In the genomic region with DNA sequence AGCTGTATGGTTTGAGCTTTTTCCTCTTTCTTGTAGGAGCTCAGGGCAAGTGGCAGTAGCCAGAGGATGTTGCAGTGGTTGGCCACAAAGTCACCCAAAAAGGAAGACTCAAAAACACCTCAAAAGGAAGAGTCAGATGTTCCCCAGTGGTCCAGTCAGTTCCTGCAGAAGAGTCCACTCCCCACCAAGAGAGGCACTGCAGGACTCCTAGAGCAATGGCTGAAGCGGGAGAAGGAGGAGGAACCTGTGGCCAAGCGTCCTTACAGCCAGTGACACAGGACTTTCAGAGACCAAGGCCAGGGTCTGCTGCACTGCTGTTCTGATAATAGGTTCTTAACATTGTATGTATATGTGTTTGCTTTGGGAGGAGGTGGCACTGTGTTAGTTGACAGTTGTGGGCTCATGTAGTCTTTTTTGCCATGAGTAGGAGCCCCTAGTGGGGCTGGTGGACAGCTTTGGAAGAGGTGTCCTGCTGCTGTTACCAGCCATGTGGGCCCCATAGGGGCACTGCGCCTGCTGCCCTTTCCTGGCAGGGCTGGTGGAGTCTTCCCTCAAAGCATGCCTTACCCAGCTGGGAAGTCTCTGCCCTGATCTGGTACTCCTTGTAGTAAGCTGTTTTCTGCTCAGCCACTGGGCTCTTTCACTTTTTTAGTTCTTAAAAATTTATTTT, we compare ENCODE assay signal across 9 cellular contexts. TPM values are rescaled to one million over a fixed set of nuclear protein-coding genes. Genes with fewer than 3 reads are reported as not detected.
A peak's percentile ranks its signal among the peaks of the same experiment; 100 is the strongest.
DNase-seq lines count a peak whose midpoint lies in the region; ATAC-seq, FAIRE-seq and TF ChIP-seq lines count a peak whose summit lies in the region.
"Had no signal": no experiment of that assay in that cellular context is flagged by ENCODE, and none has a peak within 500 bp of the region (broad histone marks: within the 10 kb centered on the region; RNA-seq: fewer than 3 reads in every experiment).

No MANE protein-coding gene starts in this region.

- H3K9me1 ChIP-seq in K562 (ENCODE audit: control insufficient read depth, insufficient read depth, low read length), result no peaks in the 10 kb centered on the region

- H3K36me3 ChIP-seq in K562 (ENCODE audit: control insufficient read depth, insufficient read depth, low read length) (peaks cover 30% of the 10 kb centered on the region; the same call in 2 of the 3 replicates), aorta (ENCODE audit: control insufficient read depth in 1 of 2, insufficient read depth in 2 of 2, low read length in 1 of 2) (peaks cover 0 to 3% of the 10 kb centered on the region in 2 donors)
- peaks cover 4 to 50% (median 16%) of the 10 kb centered on the region in 3 experiments for H3K36me3 ChIP-seq in naive thymus-derived CD4-positive, alpha-beta T cell (ENCODE audit: control insufficient read depth in 2 of 3, insufficient read depth in 3 of 3, low read length in 3 of 3)

- H3K79me2 ChIP-seq in K562 (ENCODE audit: control insufficient read depth, insufficient read depth, low read length), result no peaks in the 10 kb centered on the region

- no peak overlapping the region for H2AFZ ChIP-seq in K562 (ENCODE audit: low read depth, low read length)

- no peak overlapping the region for H3K4me3 ChIP-seq in K562
- no peak overlapping the region for H3K4me3 ChIP-seq in naive thymus-derived CD4-positive, alpha-beta T cell (ENCODE audit: low read length)
- no peak overlapping the region for H3K4me3 ChIP-seq in aorta (ENCODE audit: low read length in 2 of 2)

- FAIRE-seq in K562 (lab: Jason Lieb, UNC), result peak; percentile 55

- peak overlapping the region; percentile 77 for H3K27ac Mint-ChIP-seq in stimulated activated naive CD8-positive, alpha-beta T cell treated with anti-CD3 and anti-CD28 coated beads, Interleukin-15, Interleukin-2, amounts not matched to agents 100 ng/mL and 50 ng/mL, for 24 hours
- H3K27ac Mint-ChIP-seq in naive thymus-derived CD4-positive, alpha-beta T cell, result peak overlapping the region; percentile 4 to 83 (median 63)

- H3K27me3 Mint-ChIP-seq in stimulated activated naive CD8-positive, alpha-beta T cell treated with anti-CD3 and anti-CD28 coated beads, Interleukin-15, Interleukin-2, amounts not matched to agents 100 ng/mL and 50 ng/mL, for 24 hours, result no peaks in the 10 kb centered on the region
- no peaks in the 10 kb centered on the region for H3K27me3 Mint-ChIP-seq in naive thymus-derived CD4-positive, alpha-beta T cell

- no peak for TF ChIP-seq RAD21 in K562 (CRISPR knock-in tag; conservative IDR thresholded peaks at IDR 0.05 in 1 of 2, IDR thresholded peaks at IDR 0.05 in 1 of 2)

- POLR2A ChIA-PET in K562 (lab: Yijun Ruan, JAX), result interaction anchor here (0.8 to 1.6 kb wide), 3 partner anchors 9 to 24 kb away, joined by 3 to 10 read pairs (median 4); a partner anchor contains a TSS
- POLR2A ChIA-PET in naive thymus-derived CD4-positive, alpha-beta T cell (lab: Charles Lee), result interaction anchor here (8.0 kb wide), 1 partner anchor 11 kb away, joined by 111 read pairs; a partner anchor contains a TSS

- no peak overlapping the region for H3K4me2 ChIP-seq in K562 (ENCODE audit: insufficient read depth, low read length)

- H3K9me3 Mint-ChIP-seq in stimulated activated naive CD8-positive, alpha-beta T cell treated with anti-CD3 and anti-CD28 coated beads, Interleukin-15, Interleukin-2, amounts not matched to agents 100 ng/mL and 50 ng/mL, for 24 hours, result no peaks in the 10 kb centered on the region
- peaks cover 0 to 2% (median 0%) of the 10 kb centered on the region in 11 donors for H3K9me3 Mint-ChIP-seq in naive thymus-derived CD4-positive, alpha-beta T cell

- H3K9me3 ChIP-seq in K562 (replicated peaks; ENCODE audit: control insufficient read depth, insufficient read depth, low read depth, low read length) (no peaks in the 10 kb centered on the region), aorta (ENCODE audit: control insufficient read depth, low read length) (no peaks in the 10 kb centered on the region)
- no peaks in the 10 kb centered on the region for H3K9me3 ChIP-seq in naive thymus-derived CD4-positive, alpha-beta T cell (ENCODE audit: control insufficient read depth in 2 of 3, low read length in 3 of 3)
- H3K9me3 ChIP-seq: psoas muscle had no signal

- peaks cover 33% of the 10 kb centered on the region for H3K4me1 Mint-ChIP-seq in stimulated activated naive CD8-positive, alpha-beta T cell treated with anti-CD3 and anti-CD28 coated beads, Interleukin-15, Interleukin-2, amounts not matched to agents 100 ng/mL and 50 ng/mL, for 24 hours (ENCODE audit: low read depth)
- H3K4me1 Mint-ChIP-seq in naive thymus-derived CD4-positive, alpha-beta T cell, result peaks cover 17 to 38% (median 27%) of the 10 kb centered on the region in 7 donors

- no peak for ATAC-seq in stimulated activated naive CD8-positive, alpha-beta T cell treated with anti-CD3 and anti-CD28 coated beads, Interleukin-15, Interleukin-2, amounts not matched to agents 100 U/mL and 50 U/mL, for 24 hours
- ATAC-seq in K562, result peak; percentile 56
- ATAC-seq in naive thymus-derived CD4-positive, alpha-beta T cell, result peak; percentile 33
- peak; percentile 12 for ATAC-seq in aorta (ENCODE audit: low FRiP score)
- no peak for ATAC-seq in GM19351 (IDR thresholded peaks at IDR 0.05; ENCODE audit: unreplicated experiment)

- H4K20me1 ChIP-seq in K562 (replicated peaks; ENCODE audit: control insufficient read depth, insufficient read depth, low read length), result no peaks in the 10 kb centered on the region

- DNase-seq in stimulated activated naive CD8-positive, alpha-beta T cell treated with anti-CD3 and anti-CD28 coated beads, Interleukin-15, Interleukin-2, amounts not matched to agents 100 U/mL and 50 U/mL, for 24 hours, result no peak
- peak in 1 of 4 experiments; percentile 22 for DNase-seq in K562 (ENCODE audit: extremely low read depth in 1 of 4, low spot score in 3 of 4)
- DNase-seq in naive thymus-derived CD4-positive, alpha-beta T cell, result no peak
- DNase-seq in aorta, result no peak
- DNase-seq in medulla oblongata (ENCODE audit: extremely low spot score), result no peak
- DNase-seq in NCI-H2029 (lab: John Stamatoyannopoulos, UW), result no peak

- peaks cover 50% of the 10 kb centered on the region for H3K36me3 Mint-ChIP-seq in stimulated activated naive CD8-positive, alpha-beta T cell treated with anti-CD3 and anti-CD28 coated beads, Interleukin-15, Interleukin-2, amounts not matched to agents 100 ng/mL and 50 ng/mL, for 24 hours (ENCODE audit: low read depth)
- peaks cover 9 to 28% (median 17%) of the 10 kb centered on the region in 5 donors for H3K36me3 Mint-ChIP-seq in naive thymus-derived CD4-positive, alpha-beta T cell

- intact Hi-C loops in K562 (cut with micrococcal nuclease) (no loop called here), aorta (cut with DNase I) (no loop called here)
- intact Hi-C loops in naive thymus-derived CD4-positive, alpha-beta T cell (cut with micrococcal nuclease), result no loop called here

- in situ Hi-C loops in K562 (cut with MboI), result no loop called here

- H3K4me1 ChIP-seq in K562 (replicated peaks in 1 of 2; ENCODE audit: control insufficient read depth in 2 of 2, insufficient read depth in 2 of 2, low read length in 2 of 2) (peaks cover 11 to 13% of the 10 kb centered on the region in 2 experiments; a peak in 4 of 5 replicates), aorta (ENCODE audit: control insufficient read depth in 1 of 2, insufficient read depth in 2 of 2, low read length in 2 of 2) (peaks cover 0 to 2% of the 10 kb centered on the region in 2 donors)
- no peaks in the 10 kb centered on the region for H3K4me1 ChIP-seq in naive thymus-derived CD4-positive, alpha-beta T cell (ENCODE audit: control insufficient read depth in 2 of 2, insufficient read depth in 2 of 2, low read length in 2 of 2)
- H3K4me1 ChIP-seq: psoas muscle had no signal

- TF ChIP-seq EP300 in K562 (IDR thresholded peaks at IDR 0.05; ENCODE audit: low read length), result no peak

- H3K27me3 ChIP-seq in K562 (ENCODE audit: control insufficient read depth in 2 of 2, insufficient read depth in 2 of 2, low read length in 2 of 2), result no peaks in the 10 kb centered on the region
- no peaks in the 10 kb centered on the region for H3K27me3 ChIP-seq in naive thymus-derived CD4-positive, alpha-beta T cell (ENCODE audit: control insufficient read depth in 2 of 2, insufficient read depth in 2 of 2, low read length in 2 of 2)
- H3K27me3 ChIP-seq in aorta (ENCODE audit: control insufficient read depth in 1 of 2, insufficient read depth in 2 of 2, low read length in 1 of 2), result no peaks in the 10 kb centered on the region

- BruUV-seq in K562 (replicated peaks; lab: Mats Ljungman, UMichigan), result TSS peak; percentile 66

- peak overlapping the region in 1 of 2 experiments; percentile 85; a peak in 1 of 4 replicates for H3K9ac ChIP-seq in K562 (ENCODE audit: insufficient read depth in 1 of 2, low read depth in 2 of 2, low read length in 2 of 2)

- TF ChIP-seq POLR2A in K562 (conservative IDR thresholded peaks at IDR 0.05), result no peak

- CTCF ChIA-PET in K562 (lab: Yijun Ruan, JAX; ENCODE audit: low intra/inter-chr PET ratio), result no interaction called here
- CTCF ChIA-PET in naive thymus-derived CD4-positive, alpha-beta T cell (lab: Charles Lee), result no interaction called here

- no peak overlapping the region for H3K4me3 Mint-ChIP-seq in stimulated activated naive CD8-positive, alpha-beta T cell treated with anti-CD3 and anti-CD28 coated beads, Interleukin-15, Interleukin-2, amounts not matched to agents 100 ng/mL and 50 ng/mL, for 24 hours
- peak overlapping the region in 1 of 10 donors; percentile 11 for H3K4me3 Mint-ChIP-seq in naive thymus-derived CD4-positive, alpha-beta T cell

- 90% methylated on average over 2 of the region's 3 CpGs for WGBS in K562 (ENCODE audit: insufficient coverage, low coverage, missing lambda C conversion rate)
- WGBS in aorta, 2 donors, result 94 to 96% methylated on average over 3 of the region's 3 CpGs

- H3K27ac ChIP-seq in K562 (ENCODE audit: extremely low read depth, low read depth, low read length), result peak overlapping the region; percentile 21; the same call in 1 of the 3 replicates
- no peak overlapping the region for H3K27ac ChIP-seq in naive thymus-derived CD4-positive, alpha-beta T cell (ENCODE audit: low read depth, low read length)
- H3K27ac ChIP-seq in aorta (ENCODE audit: low read depth in 1 of 2, low read length in 2 of 2), result peak overlapping the region in 1 of 2 donors; percentile 89

- TF ChIP-seq CTCF in K562 (IDR thresholded peaks at IDR 0.05 in 2 of 3, conservative IDR thresholded peaks at IDR 0.05 in 1 of 3; ENCODE audit: insufficient read depth in 2 of 3, low read depth in 1 of 3, low read length in 3 of 3), result peak in 2 of 3 experiments; percentile 12 to 34; a peak in 3 of 6 replicates

RNA-seq across cellular contexts. Expression of a gene that starts 26.0 kb away (rescaled TPM):
- total RNA-seq in K562 (2011; cell fraction: chromatin; rRNA removed; ENCODE audit: low replicate concordance), result 5.1 and 8.1 TPM in 2 replicates
- 6.2 and 9.0 TPM in 2 replicates for total RNA-seq in K562 (2011; cell fraction: nucleolus; rRNA removed)
- 5.4 and 7.0 TPM in 2 replicates for total RNA-seq in K562 (2011; cell fraction: nucleoplasm; rRNA removed)
- 23.5 and 36.1 TPM in 2 replicates for total RNA-seq in K562 (2014; rRNA removed)
- 18.8 and 20.2 TPM in 2 replicates for total RNA-seq in K562 (2014; rRNA removed; fragmentation: Illumina TruSeq; extraction: Trizol)
- total RNA-seq in K562 (2015; rRNA removed; fragmentation: Illumina TruSeq; extraction: Trizol), result 18.1 and 20.6 TPM in 2 replicates
- 34.7 and 42.6 TPM in 2 replicates for total RNA-seq in K562 (2021)
- 21.7 and 24.8 TPM in 2 replicates for polyA plus RNA-seq in K562 (2011; rRNA removed)
- 15.4 and 17.0 TPM in 2 replicates for polyA plus RNA-seq in K562 (2011; cell fraction: cytosol; rRNA removed)
- 12.7 and 14.4 TPM in 2 replicates for polyA plus RNA-seq in K562 (2011; cell fraction: nucleus; rRNA removed)
- polyA plus RNA-seq in K562 (2012), result 34.9 and 43.6 TPM in 2 replicates
- polyA plus RNA-seq in K562 (2014; fragmentation: Illumina TruSeq; extraction: Trizol), result 45.3 and 46.9 TPM in 2 replicates
- 10 to 100 TPM; 23.0 to 25.2 TPM for polyA plus RNA-seq in K562 (2014; fragmentation: Nextera tagmentation; extraction: Ambion mirVana)
- 26.7 and 27.6 TPM in 2 replicates for polyA plus RNA-seq in K562 (2014; rRNA removed)
- 14.1 and 16.4 TPM in 2 replicates for polyA minus RNA-seq in K562 (2011; rRNA and poly(A)+ RNA removed)
- 13.3 and 19.9 TPM in 2 replicates for polyA minus RNA-seq in K562 (2011; cell fraction: cytosol; rRNA and poly(A)+ RNA removed)
- polyA minus RNA-seq in K562 (2011; cell fraction: nucleus; rRNA and poly(A)+ RNA removed), result 4.2 and 6.3 TPM in 2 replicates
- 10 to 100 TPM; 45.7 to 56.4 (median 52.5) TPM for total RNA-seq in naive thymus-derived CD4-positive, alpha-beta T cell
- 100 to 1,000 TPM in 1 of 2 donors, 10 to 100 TPM in 1; 85.3 to 135 TPM for polyA plus RNA-seq in naive thymus-derived CD4-positive, alpha-beta T cell
- 10 to 100 TPM; 24.3 to 31.9 TPM for total RNA-seq in aorta
- polyA plus RNA-seq in aorta, result 10 to 100 TPM; 29.6 to 30.0 TPM

RNA-seq across cellular contexts. Expression of a gene that starts 55.3 kb away (rescaled TPM):
- 181 and 256 TPM in 2 replicates for total RNA-seq in K562 (2011; cell fraction: chromatin; rRNA removed; ENCODE audit: low replicate concordance)
- 148 and 149 TPM in 2 replicates for total RNA-seq in K562 (2011; cell fraction: nucleolus; rRNA removed)
- total RNA-seq in K562 (2011; cell fraction: nucleoplasm; rRNA removed), result 109 and 139 TPM in 2 replicates
- total RNA-seq in K562 (2014; rRNA removed) (88.0 and 96.4 TPM in 2 replicates), K562 (2014; rRNA removed; fragmentation: Illumina TruSeq; extraction: Trizol) (73.9 and 74.6 TPM in 2 replicates), K562 (2015; rRNA removed; fragmentation: Illumina TruSeq; extraction: Trizol) (62.0 and 65.1 TPM in 2 replicates), K562 (2021) (85.4 and 94.8 TPM in 2 replicates), aorta (100 to 1,000 TPM; 149 to 155 TPM)
- polyA plus RNA-seq in K562 (2011; rRNA removed) (40.3 and 73.4 TPM in 2 replicates), K562 (2014; fragmentation: Illumina TruSeq; extraction: Trizol) (56.8 and 62.4 TPM in 2 replicates), K562 (2014; fragmentation: Nextera tagmentation; extraction: Ambion mirVana) (100 to 1,000 TPM in 1 of 2 experiments, 10 to 100 TPM in 1; 40.6 to 105 TPM), K562 (2014; rRNA removed) (37.1 and 47.9 TPM in 2 replicates), aorta (10 to 100 TPM; 39.7 to 84.7 TPM)
- 47.0 and 48.0 TPM in 2 replicates for polyA plus RNA-seq in K562 (2011; cell fraction: cytosol; rRNA removed)
- 111 and 116 TPM in 2 replicates for polyA plus RNA-seq in K562 (2011; cell fraction: nucleus; rRNA removed)
- 82.5 and 120 TPM in 2 replicates for polyA plus RNA-seq in K562 (2012)
- 115 and 157 TPM in 2 replicates for polyA minus RNA-seq in K562 (2011; rRNA and poly(A)+ RNA removed)
- 70.3 and 92.6 TPM in 2 replicates for polyA minus RNA-seq in K562 (2011; cell fraction: cytosol; rRNA and poly(A)+ RNA removed)
- polyA minus RNA-seq in K562 (2011; cell fraction: nucleus; rRNA and poly(A)+ RNA removed), result 59.0 and 102 TPM in 2 replicates
- 100 to 1,000 TPM in 3 of 5 experiments, 10 to 100 TPM in 2; 83.3 to 177 (median 103) TPM for total RNA-seq in naive thymus-derived CD4-positive, alpha-beta T cell
- 10 to 100 TPM; 57.4 to 99.8 TPM for polyA plus RNA-seq in naive thymus-derived CD4-positive, alpha-beta T cell

Comparison
In these comparisons a context has a peak if more than half of its experiments do, and no peak if none do; other contexts are left out.
1. ATAC-seq: peak in K562 (single experiment), naive thymus-derived CD4-positive, alpha-beta T cell (single experiment) and aorta (single experiment); none in stimulated activated naive CD8-positive, alpha-beta T cell treated with anti-CD3 and anti-CD28 coated beads, Interleukin-15, Interleukin-2, amounts not matched to agents 100 U/mL and 50 U/mL, for 24 hours (single experiment) and GM19351 (single experiment).